Comparison of ENCODE assay signal across 8 cellular contexts in the genomic region with DNA sequence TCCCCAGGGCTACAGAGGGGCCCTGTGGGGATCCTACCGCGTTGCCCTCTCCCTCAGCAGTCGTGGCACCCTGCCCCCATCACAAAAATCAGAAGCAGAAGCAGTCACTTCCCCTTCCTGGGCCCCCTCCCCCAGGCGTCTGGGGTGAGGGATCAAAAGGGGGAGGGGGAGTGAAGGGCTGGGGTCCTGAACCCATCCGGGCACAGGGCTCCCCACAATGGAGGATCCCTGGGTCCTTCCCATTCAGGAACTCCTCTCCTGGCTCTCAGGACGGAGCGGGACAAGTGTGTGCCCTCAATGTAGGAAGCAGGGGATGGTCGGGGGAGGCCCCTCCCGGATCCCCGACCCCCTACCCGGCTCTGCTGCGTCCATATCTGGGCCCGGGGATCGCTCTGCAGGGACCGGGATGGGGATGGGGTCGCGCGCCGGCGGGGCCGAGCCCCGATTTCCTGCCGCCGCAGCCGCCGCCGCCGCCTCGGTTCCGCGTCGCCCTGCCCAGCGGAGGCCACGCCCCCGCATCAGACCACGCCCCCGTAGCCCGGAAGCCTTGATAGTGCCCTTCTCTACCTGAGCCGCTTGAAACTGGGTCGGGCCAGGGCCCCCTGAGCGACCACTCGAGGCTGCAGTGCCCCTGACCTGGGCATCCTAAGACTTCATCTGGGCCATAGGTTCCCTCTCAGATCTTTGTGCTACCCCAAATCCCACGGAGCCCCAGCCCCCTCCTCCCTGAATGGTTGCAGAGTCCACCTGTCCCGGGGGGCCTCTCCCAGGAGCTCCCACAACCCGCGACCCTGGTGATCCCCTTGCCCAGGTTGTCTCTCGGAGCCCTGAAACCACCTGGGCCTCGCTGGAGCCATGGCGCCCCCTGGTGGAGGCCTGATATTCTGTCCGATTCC. TPM values are rescaled to one million over a fixed set of nuclear protein-coding genes. Genes with fewer than 3 reads are reported as not detected.
DNase-seq lines count a peak whose midpoint lies in the region; ATAC-seq, FAIRE-seq and TF ChIP-seq lines count a peak whose summit lies in the region.

A gene with protein sequence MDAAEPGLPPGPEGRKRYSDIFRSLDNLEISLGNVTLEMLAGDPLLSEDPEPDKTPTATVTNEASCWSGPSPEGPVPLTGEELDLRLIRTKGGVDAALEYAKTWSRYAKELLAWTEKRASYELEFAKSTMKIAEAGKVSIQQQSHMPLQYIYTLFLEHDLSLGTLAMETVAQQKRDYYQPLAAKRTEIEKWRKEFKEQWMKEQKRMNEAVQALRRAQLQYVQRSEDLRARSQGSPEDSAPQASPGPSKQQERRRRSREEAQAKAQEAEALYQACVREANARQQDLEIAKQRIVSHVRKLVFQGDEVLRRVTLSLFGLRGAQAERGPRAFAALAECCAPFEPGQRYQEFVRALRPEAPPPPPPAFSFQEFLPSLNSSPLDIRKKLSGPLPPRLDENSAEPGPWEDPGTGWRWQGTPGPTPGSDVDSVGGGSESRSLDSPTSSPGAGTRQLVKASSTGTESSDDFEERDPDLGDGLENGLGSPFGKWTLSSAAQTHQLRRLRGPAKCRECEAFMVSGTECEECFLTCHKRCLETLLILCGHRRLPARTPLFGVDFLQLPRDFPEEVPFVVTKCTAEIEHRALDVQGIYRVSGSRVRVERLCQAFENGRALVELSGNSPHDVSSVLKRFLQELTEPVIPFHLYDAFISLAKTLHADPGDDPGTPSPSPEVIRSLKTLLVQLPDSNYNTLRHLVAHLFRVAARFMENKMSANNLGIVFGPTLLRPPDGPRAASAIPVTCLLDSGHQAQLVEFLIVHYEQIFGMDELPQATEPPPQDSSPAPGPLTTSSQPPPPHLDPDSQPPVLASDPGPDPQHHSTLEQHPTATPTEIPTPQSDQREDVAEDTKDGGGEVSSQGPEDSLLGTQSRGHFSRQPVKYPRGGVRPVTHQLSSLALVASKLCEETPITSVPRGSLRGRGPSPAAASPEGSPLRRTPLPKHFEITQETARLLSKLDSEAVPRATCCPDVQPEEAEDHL (minus strand): TSS at position 500 of the 896 bp plus-strand sequence. CDS start 128 bp downstream, at position 372.

- H3K4me3 ChIP-seq in LNCaP clone FGC (ENCODE audit: low read depth, low read length) (peak within 1 kb of the TSS; percentile 92), heart right ventricle (peak within 1 kb of the TSS; percentile 47 to 85 (median 76)), prostate gland (peak within 1 kb of the TSS; percentile 62 to 72)

- H3K27me3 Mint-ChIP-seq in activated naive CD8-positive, alpha-beta T cell treated with anti-CD3 and anti-CD28 coated beads for 36 hours = no peaks in the 10 kb centered on the region

- H3K4me1 Mint-ChIP-seq in activated naive CD8-positive, alpha-beta T cell treated with anti-CD3 and anti-CD28 coated beads for 36 hours = peaks cover 20% of the 10 kb centered on the region

- H3K27ac ChIP-seq in heart right ventricle = peak within 1 kb of the TSS in 8 of 10 donors; percentile 30 to 96 (median 68)
- peak within 1 kb of the TSS; percentile 51 to 58 for H3K27ac ChIP-seq in prostate gland

- H3K36me3 ChIP-seq in heart right ventricle (peaks cover 0 to 75% (median 33%) of the 10 kb centered on the region in 9 donors), prostate gland (peaks cover 9 to 28% of the 10 kb centered on the region in 2 donors)

- FAIRE-seq in urothelium cell line (lab: Jason Lieb, UNC) = no peak

- peak within 1 kb of the TSS; percentile 98 for H3K27ac Mint-ChIP-seq in activated naive CD8-positive, alpha-beta T cell treated with anti-CD3 and anti-CD28 coated beads for 36 hours

- TF ChIP-seq CTCF in LNCaP clone FGC (IDR thresholded peaks at IDR 0.05; ENCODE audit: control insufficient read depth, extremely low read depth, insufficient read depth) = peak; percentile 77
- peak; percentile 89 to 94 (median 91) for TF ChIP-seq CTCF in heart right ventricle (IDR thresholded peaks at IDR 0.05)
- TF ChIP-seq CTCF in prostate gland (IDR thresholded peaks at IDR 0.05) = peak; percentile 82 to 92 (median 89)

- H3K4me3 Mint-ChIP-seq in activated naive CD8-positive, alpha-beta T cell treated with anti-CD3 and anti-CD28 coated beads for 36 hours = peak within 1 kb of the TSS; percentile 99

- DNase-seq in EH (ENCODE audit: low read depth) = peak; percentile 63
- DNase-seq in LNCaP clone FGC (ENCODE audit: low read depth) = no peak
- peak; percentile 19 to 55 for DNase-seq in SW 1271 (lab: John Stamatoyannopoulos, UW)
- peak; percentile 90 for DNase-seq in activated naive CD8-positive, alpha-beta T cell treated with anti-CD3 and anti-CD28 coated beads for 36 hours
- peak; percentile 72 to 84 for DNase-seq in heart right ventricle
- peak; percentile 66 for DNase-seq in prostate gland (ENCODE audit: low spot score)
- peak; percentile 44 for DNase-seq in urothelium cell line (ENCODE audit: low spot score)

- peaks cover 15% of the 10 kb centered on the region for H3K36me3 Mint-ChIP-seq in activated naive CD8-positive, alpha-beta T cell treated with anti-CD3 and anti-CD28 coated beads for 36 hours

- H3K27me3 ChIP-seq in heart right ventricle (no peaks in the 10 kb centered on the region), prostate gland (replicated peaks; ENCODE audit: insufficient read depth) (no peaks in the 10 kb centered on the region)

- H3K9me3 ChIP-seq in heart right ventricle (no peaks in the 10 kb centered on the region), prostate gland (no peaks in the 10 kb centered on the region)

- peaks cover 0 to 18% (median 12%) of the 10 kb centered on the region in 9 donors for H3K4me1 ChIP-seq in heart right ventricle
- H3K4me1 ChIP-seq in prostate gland (replicated peaks) = no peaks in the 10 kb centered on the region

- no peaks in the 10 kb centered on the region for H3K9me3 Mint-ChIP-seq in activated naive CD8-positive, alpha-beta T cell treated with anti-CD3 and anti-CD28 coated beads for 36 hours

- intact Hi-C loops in heart right ventricle (cut with DNase I) (loop anchor here in 9 of 10 donors (1.0 to 5.0 kb wide), 4 partner anchors 111 to 113 kb away; no protein-coding TSS in a partner anchor), prostate gland (cut with DNase I) (loop anchor here (2.0 kb wide), 1 partner anchor 111 kb away; no protein-coding TSS in a partner anchor)

- WGBS in heart right ventricle, 2 donors = 0 to 1% methylated on average over 50 of the region's 50 CpGs
- WGBS in prostate gland = 1% methylated on average over 26 of the region's 50 CpGs

- ATAC-seq in GM21825 (IDR thresholded peaks at IDR 0.05; ENCODE audit: unreplicated experiment) = peak; percentile 54
- ATAC-seq in heart right ventricle = peak; percentile 74 to 91 (median 85)

- peak; percentile 66 for TF ChIP-seq POLR2A in prostate gland (IDR thresholded peaks at IDR 0.05)

RNA-seq across cellular contexts. Expression of the gene that starts here (rescaled TPM):
- total RNA-seq in activated naive CD8-positive, alpha-beta T cell treated with anti-CD3 and anti-CD28 coated beads for 36 hours = 10 to 100 TPM; 53.3 to 54.7 TPM
- total RNA-seq in heart right ventricle (10 to 100 TPM in 1 of 10 donors, 1 to 10 TPM in 9; 1.4 to 11.8 (median 2.4) TPM), prostate gland (10 to 100 TPM; 10.2 to 11.6 TPM)
- 1 to 10 TPM; 1.6 to 2.5 TPM for polyA plus RNA-seq in heart right ventricle

Comparison
In these comparisons a context has a peak if more than half of its experiments do, and no peak if none do; other contexts are left out.
1. RNA of the gene that starts here (total RNA-seq): 53.3 to 54.7 TPM in activated naive CD8-positive, alpha-beta T cell treated with anti-CD3 and anti-CD28 coated beads for 36 hours; 10.2 to 11.6 TPM in prostate gland and 1.4 to 11.8 TPM in heart right ventricle; every median in the first group is over 4 times any median in the second.
2. Peak in every context shown above with its lines, with median percentiles within 50 percentile points of each other: H3K4me3 ChIP-seq and CTCF ChIP-seq.